In genomic region chr20:3150908-3151307, GRCh38 we compare ENCODE assay signal across 16 cellular contexts. TPM values are rescaled to one million over a fixed set of nuclear protein-coding genes. Genes with fewer than 3 reads are reported as not detected.
DNase-seq lines count a peak whose midpoint lies in the region; ATAC-seq and TF ChIP-seq lines count a peak whose summit lies in the region.
"Had no signal": no experiment of that assay in that cellular context is flagged by ENCODE, and none has a peak within 500 bp of the region (broad histone marks: within the 10 kb centered on the region; RNA-seq: fewer than 3 reads in every experiment).

No MANE protein-coding gene starts in this region.

- peaks cover 67% of the 10 kb centered on the region for H3K4me1 Mint-ChIP-seq in central memory CD8-positive, alpha-beta T cell
- peaks cover 68% of the 10 kb centered on the region for H3K4me1 Mint-ChIP-seq in stimulated activated effector memory CD8-positive, alpha-beta T cell treated with anti-CD3 and anti-CD28 coated beads, Interleukin-12 subunit alpha, Interleukin-12 subunit beta, amount 100 ng/mL, for 72 hours

- H3K4me1 ChIP-seq in left ventricle myocardium inferior (peaks cover 66% of the 10 kb centered on the region), heart right ventricle (peaks cover 4 to 59% (median 24%) of the 10 kb centered on the region in 9 donors), HEK293 (ENCODE audit: control insufficient read depth, insufficient read depth, low read length) (no peaks in the 10 kb centered on the region), ovary (ENCODE audit: insufficient read depth) (no peaks in the 10 kb centered on the region)

- TF ChIP-seq CTCF in left ventricle myocardium inferior (IDR thresholded peaks at IDR 0.05; ENCODE audit: borderline replicate concordance) (no peak), heart right ventricle (IDR thresholded peaks at IDR 0.05) (no peak), HEK293 (tag by site-specific recombination; IDR thresholded peaks at IDR 0.05) (no peak), ovary (IDR thresholded peaks at IDR 0.05) (no peak)

- DNase-seq in left ventricle myocardium inferior (no peak), heart right ventricle (no peak), ovary (no peak), NCI-H2196 treated with DMSO at 0.1 percent for 48 hours (lab: John Stamatoyannopoulos, UW; ENCODE audit: unreplicated experiment) (no peak)
- no peak for DNase-seq in central memory CD8-positive, alpha-beta T cell (ENCODE audit: low spot score in 2 of 2)
- DNase-seq in stimulated activated effector memory CD8-positive, alpha-beta T cell treated with anti-CD3 and anti-CD28 coated beads, Interleukin-12 subunit alpha, Interleukin-12 subunit beta, amount 100 ng/mL, for 72 hours (ENCODE audit: low spot score in 2 of 2): no peak
- DNase-seq: GDM1; GOT3; NCI-H187; NCI-H446 treated with DMSO at 0.1 percent for 48 hours; NK-92 treated with Interleukin-12 subunit alpha and Interleukin-12 subunit beta, amount 100 ng/mL, for 24 hours; SIG-M5 had no signal

- no peaks in the 10 kb centered on the region for H3K9me3 Mint-ChIP-seq in central memory CD8-positive, alpha-beta T cell
- H3K9me3 Mint-ChIP-seq in stimulated activated effector memory CD8-positive, alpha-beta T cell treated with anti-CD3 and anti-CD28 coated beads, Interleukin-12 subunit alpha, Interleukin-12 subunit beta, amount 100 ng/mL, for 72 hours: no peaks in the 10 kb centered on the region

- H3K4me3 ChIP-seq in left ventricle myocardium inferior (no peak overlapping the region), heart right ventricle (no peak overlapping the region), HEK293 (ENCODE audit: low read depth, low read length) (no peak overlapping the region), ovary (no peak overlapping the region)
- H3K4me3 ChIP-seq: GM12878, K562 had no signal

- intact Hi-C loops in left ventricle myocardium inferior (cut with micrococcal nuclease) (no loop called here), heart right ventricle (cut with DNase I) (no loop called here), ovary (cut with DNase I) (no loop called here)

- ATAC-seq in heart right ventricle (no peak), HG03354 (IDR thresholded peaks at IDR 0.05; ENCODE audit: poor library complexity, severe bottlenecking, unreplicated experiment) (no peak)
- no peak for ATAC-seq in central memory CD8-positive, alpha-beta T cell (replicated peaks; ENCODE audit: extremely low read depth, poor library complexity, severe bottlenecking)
- ATAC-seq in stimulated activated effector memory CD8-positive, alpha-beta T cell treated with anti-CD3 and anti-CD28 coated beads, Interleukin-12 subunit alpha, Interleukin-12 subunit beta, amount 100 ng/mL, for 72 hours: no peak
- ATAC-seq: GM12878, K562 had no signal

- POLR2A ChIA-PET in HEK293 (lab: Yijun Ruan, JAX): interaction anchor here (1.1 kb wide), 1 partner anchor 9 kb away, joined by 4 read pairs; the partner anchor contains the start of genes FASTKD5 and UBOX5

- peaks cover 43% of the 10 kb centered on the region for H3K36me3 ChIP-seq in left ventricle myocardium inferior
- peaks cover 0 to 72% (median 24%) of the 10 kb centered on the region in 9 donors for H3K36me3 ChIP-seq in heart right ventricle
- peaks cover 63 to 76% of the 10 kb centered on the region in 2 experiments for H3K36me3 ChIP-seq in HEK293 (ENCODE audit: control insufficient read depth in 2 of 2, insufficient read depth in 1 of 2, low read length in 2 of 2)
- no peaks in the 10 kb centered on the region for H3K36me3 ChIP-seq in ovary

- no peaks in the 10 kb centered on the region for H3K9me3 ChIP-seq in left ventricle myocardium inferior (replicated peaks)
- H3K9me3 ChIP-seq in heart right ventricle: no peaks in the 10 kb centered on the region
- H3K9me3 ChIP-seq in HEK293 (ENCODE audit: control insufficient read depth, insufficient read depth, low read depth, low read length): no peaks in the 10 kb centered on the region
- H3K9me3 ChIP-seq in ovary: no peaks in the 10 kb centered on the region

- no peak for TF ChIP-seq EP300 in ovary (IDR thresholded peaks at IDR 0.05)

- H3K36me3 Mint-ChIP-seq in central memory CD8-positive, alpha-beta T cell (ENCODE audit: insufficient read depth): peaks cover 58% of the 10 kb centered on the region
- H3K36me3 Mint-ChIP-seq in stimulated activated effector memory CD8-positive, alpha-beta T cell treated with anti-CD3 and anti-CD28 coated beads, Interleukin-12 subunit alpha, Interleukin-12 subunit beta, amount 100 ng/mL, for 72 hours: peaks cover 90% of the 10 kb centered on the region

- CTCF ChIA-PET in HEK293 (lab: Yijun Ruan, JAX): interaction anchor here (0.6 kb wide), 1 partner anchor 45 kb away, joined by 3 read pairs; no protein-coding TSS in a partner anchor

- H3K27ac Mint-ChIP-seq in central memory CD8-positive, alpha-beta T cell (ENCODE audit: low read depth): peak overlapping the region; percentile 14
- H3K27ac Mint-ChIP-seq in stimulated activated effector memory CD8-positive, alpha-beta T cell treated with anti-CD3 and anti-CD28 coated beads, Interleukin-12 subunit alpha, Interleukin-12 subunit beta, amount 100 ng/mL, for 72 hours: peak overlapping the region; percentile 46

- TF ChIP-seq POLR2A in ovary (IDR thresholded peaks at IDR 0.05): no peak

- no peaks in the 10 kb centered on the region for H3K27me3 Mint-ChIP-seq in central memory CD8-positive, alpha-beta T cell

- no peaks in the 10 kb centered on the region for H3K27me3 ChIP-seq in left ventricle myocardium inferior (ENCODE audit: low read depth)
- no peaks in the 10 kb centered on the region for H3K27me3 ChIP-seq in heart right ventricle
- H3K27me3 ChIP-seq in ovary: no peaks in the 10 kb centered on the region

- H3K4me3 Mint-ChIP-seq in central memory CD8-positive, alpha-beta T cell: no peak overlapping the region
- no peak overlapping the region for H3K4me3 Mint-ChIP-seq in stimulated activated effector memory CD8-positive, alpha-beta T cell treated with anti-CD3 and anti-CD28 coated beads, Interleukin-12 subunit alpha, Interleukin-12 subunit beta, amount 100 ng/mL, for 72 hours

- H3K27ac ChIP-seq in left ventricle myocardium inferior (replicated peaks) (peak overlapping the region; percentile 11), heart right ventricle (no peak overlapping the region), HEK293 (ENCODE audit: extremely low read depth, low read depth, low read length) (no peak overlapping the region), ovary (no peak overlapping the region)

TF ChIP-seq in HEK293, 187 proteins besides CTCF, POLR2A, EP300 and RAD21:
- TF ChIP-seq ZNF311 (tag by site-specific recombination; IDR thresholded peaks at IDR 0.05; ENCODE audit: borderline replicate concordance): no peak
- no peak for TF ChIP-seq PBX3 (CRISPR knock-in tag; IDR thresholded peaks at IDR 0.05)
- peak; percentile 68; the same call in 1 of the 2 replicates for TF ChIP-seq SCRT1 (tag by site-specific recombination; IDR thresholded peaks at IDR 0.05; ENCODE audit: borderline replicate concordance)
- TF ChIP-seq SCRT2 (tag by site-specific recombination; IDR thresholded peaks at IDR 0.05): peak; percentile 45; the same call in 1 of the 2 replicates
- TF ChIP-seq BCL11A (tag by site-specific recombination; IDR thresholded peaks at IDR 0.05; ENCODE audit: low read depth): no peak

RNA-seq across cellular contexts. Expression of gene FASTKD5, which starts 8.8 kb away (rescaled TPM):
- total RNA-seq in left ventricle myocardium inferior (27.8 TPM), heart right ventricle (10 to 100 TPM; 22.1 to 32.4 (median 27.9) TPM), ovary (10 to 100 TPM in 5 of 7 donors, 1 to 10 TPM in 2; 8.8 to 13.2 (median 11.8) TPM)
- polyA plus RNA-seq in heart right ventricle (10 to 100 TPM in 1 of 2 donors, 1 to 10 TPM in 1; 7.5 to 22.7 TPM), ovary (10 to 100 TPM in 1 of 2 donors, 1 to 10 TPM in 1; 9.4 to 15.2 TPM)

RNA-seq across cellular contexts. Expression of gene UBOX5, which starts 8.8 kb away (rescaled TPM):
- 3.1 TPM for total RNA-seq in left ventricle myocardium inferior
- total RNA-seq in heart right ventricle: 1 to 10 TPM; 3.0 to 5.9 (median 4.0) TPM
- 1 to 10 TPM; 2.1 to 3.3 TPM for polyA plus RNA-seq in heart right ventricle
- total RNA-seq in ovary: 10 to 100 TPM in 1 of 7 donors, 1 to 10 TPM in 6; 4.2 to 10.2 (median 7.3) TPM
- polyA plus RNA-seq in ovary: 1 to 10 TPM; 5.2 to 5.5 TPM

RNA-seq across cellular contexts. Expression of gene LZTS3, which starts 22.4 kb away (rescaled TPM):
- total RNA-seq in left ventricle myocardium inferior (13.4 TPM), heart right ventricle (10 to 100 TPM in 4 of 10 donors, 1 to 10 TPM in 6; 7.1 to 27.0 (median 9.7) TPM), ovary (10 to 100 TPM; 13.2 to 27.4 (median 18.2) TPM)
- polyA plus RNA-seq in heart right ventricle (1 to 10 TPM; 7.9 to 9.1 TPM), ovary (10 to 100 TPM in 1 of 2 donors, 1 to 10 TPM in 1; 4.2 to 22.8 TPM)

RNA-seq across cellular contexts. Expression of gene DDRGK1, which starts 53.6 kb away (rescaled TPM):
- total RNA-seq in left ventricle myocardium inferior: 30.0 TPM
- total RNA-seq in heart right ventricle: 10 to 100 TPM; 25.2 to 48.4 (median 29.4) TPM
- 10 to 100 TPM; 31.0 to 77.1 TPM for polyA plus RNA-seq in heart right ventricle
- 10 to 100 TPM; 44.2 to 63.9 (median 52.5) TPM for total RNA-seq in ovary
- 10 to 100 TPM; 38.5 to 60.6 TPM for polyA plus RNA-seq in ovary

RNA-seq across cellular contexts. Expression of gene ITPA, which starts 58.4 kb away (rescaled TPM):
- total RNA-seq in left ventricle myocardium inferior (17.2 TPM), heart right ventricle (10 to 100 TPM; 15.8 to 26.3 (median 21.5) TPM), ovary (10 to 100 TPM; 19.2 to 55.3 (median 37.3) TPM)
- polyA plus RNA-seq in heart right ventricle (10 to 100 TPM; 51.1 to 53.6 TPM), ovary (10 to 100 TPM; 15.8 to 29.7 TPM)
